Comparison of ENCODE assay signal across 19 cellular contexts in the genomic region with DNA sequence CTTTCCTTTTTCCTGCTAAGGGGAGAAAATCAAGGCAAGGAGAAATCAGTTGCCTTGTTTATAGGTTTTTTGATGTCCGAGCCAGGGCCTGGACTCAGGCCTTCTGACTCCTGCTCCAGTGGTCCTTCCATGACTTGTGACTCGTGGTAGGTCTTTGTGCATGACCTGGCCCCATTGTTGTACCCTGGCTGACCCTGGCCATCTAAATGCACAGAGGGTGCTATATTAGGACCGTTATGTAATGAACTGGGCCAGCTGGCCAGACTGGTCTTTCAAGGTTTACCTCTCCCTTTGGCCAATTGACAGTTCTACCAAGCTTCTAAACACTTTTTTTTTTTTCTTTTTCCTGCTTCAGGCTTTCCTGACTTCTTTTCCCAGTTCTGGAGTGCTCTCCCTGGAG.
A peak's percentile ranks its signal among the peaks of the same experiment; 100 is the strongest.
DNase-seq lines count a peak whose midpoint lies in the region; ATAC-seq, FAIRE-seq and TF ChIP-seq lines count a peak whose summit lies in the region.
"Had no signal": no experiment of that assay in that cellular context is flagged by ENCODE, and none has a peak within 500 bp of the region (broad histone marks: within the 10 kb centered on the region; RNA-seq: fewer than 3 reads in every experiment).

No MANE protein-coding gene starts in this region.

- TF ChIP-seq EP300 in GM12878 (IDR thresholded peaks at IDR 0.05; ENCODE audit: borderline replicate concordance in 1 of 2, control insufficient read depth in 1 of 2, low read depth in 2 of 2, low read length in 2 of 2): no peak

- no peak for FAIRE-seq in GM12878 (lab: Jason Lieb, UNC)
- FAIRE-seq: H1 had no signal

- H3K4me1 Mint-ChIP-seq in activated T-cell treated with anti-CD3 and anti-CD28 coated beads, Interleukin-2, amount 50 U/mL, for 72 hours (ENCODE audit: low read depth): peaks cover 40% of the 10 kb centered on the region
- peaks cover 36% of the 10 kb centered on the region for H3K4me1 Mint-ChIP-seq in activated T-cell treated with anti-CD3 and anti-CD28 coated beads, Interleukin-2, amount 50 U/mL, for 4 hours (ENCODE audit: low read depth)
- H3K4me1 Mint-ChIP-seq in T-helper 2 cell treated with Interferon-gamma antibody and Interleukin-4, amounts not matched to agents 5 μg/mL and 100 μg/mL, for 36 hours (ENCODE audit: low read depth): peaks cover 35% of the 10 kb centered on the region

- H3K36me3 Mint-ChIP-seq in activated T-cell treated with anti-CD3 and anti-CD28 coated beads, Interleukin-2, amount 50 U/mL, for 72 hours (ENCODE audit: insufficient read depth in 2 of 2): peaks cover 2 to 9% of the 10 kb centered on the region in 2 donors
- peaks cover 6% of the 10 kb centered on the region for H3K36me3 Mint-ChIP-seq in activated T-cell treated with anti-CD3 and anti-CD28 coated beads, Interleukin-2, amount 50 U/mL, for 4 hours (ENCODE audit: insufficient read depth)
- peaks cover 8% of the 10 kb centered on the region for H3K36me3 Mint-ChIP-seq in T-helper 2 cell treated with Interferon-gamma antibody and Interleukin-4, amounts not matched to agents 5 μg/mL and 100 μg/mL, for 36 hours (ENCODE audit: low read depth)
- H3K36me3 Mint-ChIP-seq: activated naive CD8-positive, alpha-beta T cell treated with anti-CD3 and anti-CD28 coated beads for 36 hours had no signal

- no peak for DNase-seq in activated T-cell treated with anti-CD3 and anti-CD28 coated beads, Interleukin-2, amount 50 U/mL, for 72 hours
- DNase-seq in activated T-cell treated with anti-CD3 and anti-CD28 coated beads, Interleukin-2, amount 50 U/mL, for 4 hours: no peak
- no peak for DNase-seq in GM12878 (ENCODE audit: low read depth, low spot score)
- peak; percentile 46 for DNase-seq in myocyte (ENCODE audit: low read depth)
- peak; percentile 67 to 75 for DNase-seq in thyroid gland
- no peak for DNase-seq in T-helper 2 cell treated with Interferon-gamma antibody and Interleukin-4, amounts not matched to agents 5 μg/mL and 100 μg/mL, for 36 hours (ENCODE audit: low spot score)
- no peak for DNase-seq in dorsolateral prefrontal cortex
- DNase-seq: activated naive CD8-positive, alpha-beta T cell treated with anti-CD3 and anti-CD28 coated beads for 36 hours; DND-41; effector CD4-positive, alpha-beta T cell; left cardiac atrium; naive thymus-derived CD4-positive, alpha-beta T cell; retina; stimulated activated CD4-positive, alpha-beta T cell treated with anti-CD3 and anti-CD28 coated beads, Interleukin-2, amount 100 ng/mL, for 24 hours; T-helper 17 cell had no signal

- no peaks in the 10 kb centered on the region; the same call in 2 of the 3 replicates for H3K9me3 ChIP-seq in GM12878 (replicated peaks; ENCODE audit: control insufficient read depth, insufficient read depth, low read length)
- no peaks in the 10 kb centered on the region for H3K9me3 ChIP-seq in thyroid gland

- no peaks in the 10 kb centered on the region for H4K20me1 ChIP-seq in GM12878 (ENCODE audit: control insufficient read depth, insufficient read depth)

- RAD21 ChIA-PET in GM12878 (lab: Charles Lee; ENCODE audit: unreplicated experiment): interaction anchor here (0.7 to 4.4 kb wide), 3 partner anchors 37 to 78 kb away, joined by 3 to 62 read pairs (median 4); no protein-coding TSS in a partner anchor

- POLR2A ChIA-PET in GM12878 (lab: Charles Lee): interaction anchor here (0.7 to 1.0 kb wide), 3 partner anchors 8 to 59 kb away, joined by 3 read pairs; no protein-coding TSS in a partner anchor

- H3K36me3 ChIP-seq in GM12878 (ENCODE audit: control insufficient read depth in 2 of 2, insufficient read depth in 2 of 2, low read length in 1 of 2): no peaks in the 10 kb centered on the region; a peak in 1 of 4 replicates
- no peaks in the 10 kb centered on the region for H3K36me3 ChIP-seq in thyroid gland
- H3K36me3 ChIP-seq: cardiac muscle cell had no signal

- H3K9ac ChIP-seq in GM12878 (ENCODE audit: control insufficient read depth, insufficient read depth, low read length): no peak overlapping the region

- H3K4me3 Mint-ChIP-seq in activated T-cell treated with anti-CD3 and anti-CD28 coated beads, Interleukin-2, amount 50 U/mL, for 72 hours: no peak overlapping the region
- H3K4me3 Mint-ChIP-seq in activated T-cell treated with anti-CD3 and anti-CD28 coated beads, Interleukin-2, amount 50 U/mL, for 4 hours: no peak overlapping the region
- no peak overlapping the region for H3K4me3 Mint-ChIP-seq in T-helper 2 cell treated with Interferon-gamma antibody and Interleukin-4, amounts not matched to agents 5 μg/mL and 100 μg/mL, for 36 hours
- H3K4me3 Mint-ChIP-seq: activated naive CD8-positive, alpha-beta T cell treated with anti-CD3 and anti-CD28 coated beads for 36 hours; naive thymus-derived CD4-positive, alpha-beta T cell; T-helper 17 cell had no signal

- TF ChIP-seq RAD21 in GM12878 (IDR thresholded peaks at IDR 0.05; ENCODE audit: insufficient read depth, low read depth, low read length): no peak

- intact Hi-C loops in GM12878 (cut with micrococcal nuclease; ENCODE audit: unreplicated experiment) (no loop called here), thyroid gland (cut with DNase I) (no loop called here), dorsolateral prefrontal cortex (cut with DNase I) (no loop called here)

- BruUV-seq in GM12878 (replicated peaks; lab: Mats Ljungman, UMichigan): no TSS peak

- H2AFZ ChIP-seq in GM12878 (ENCODE audit: control insufficient read depth, low read depth, low read length): no peak overlapping the region

- H3K4me3 ChIP-seq in GM12878: no peak overlapping the region
- H3K4me3 ChIP-seq in thyroid gland (replicated peaks in 1 of 3): no peak overlapping the region
- no peak overlapping the region for H3K4me3 ChIP-seq in dorsolateral prefrontal cortex
- H3K4me3 ChIP-seq: cardiac muscle cell had no signal

- SMC1A ChIA-PET in GM12878 (lab: Charles Lee; ENCODE audit: uncharacterized antibody, unreplicated experiment): interaction anchor here (1.0 to 3.7 kb wide), 5 partner anchors 16 to 440 kb away, joined by 3 to 26 read pairs (median 3); no protein-coding TSS in a partner anchor

- H3K9me3 Mint-ChIP-seq in activated T-cell treated with anti-CD3 and anti-CD28 coated beads, Interleukin-2, amount 50 U/mL, for 72 hours: peaks cover 0 to 5% of the 10 kb centered on the region in 2 donors
- no peaks in the 10 kb centered on the region for H3K9me3 Mint-ChIP-seq in activated T-cell treated with anti-CD3 and anti-CD28 coated beads, Interleukin-2, amount 50 U/mL, for 4 hours
- H3K9me3 Mint-ChIP-seq in T-helper 2 cell treated with Interferon-gamma antibody and Interleukin-4, amounts not matched to agents 5 μg/mL and 100 μg/mL, for 36 hours: peaks cover 5% of the 10 kb centered on the region

- WGBS in GM12878 (ENCODE audit: insufficient coverage, insufficient replicate concordance, low lambda C conversion rate, missing lambda C conversion rate): 51% methylated on average over 3 of the region's 3 CpGs
- WGBS in thyroid gland, 2 donors: 36 to 39% methylated on average over 3 of the region's 3 CpGs

- H3K4me1 ChIP-seq in GM12878 (ENCODE audit: control insufficient read depth, insufficient read depth, low read length): peaks cover 35% of the 10 kb centered on the region
- H3K4me1 ChIP-seq in thyroid gland: peaks cover 10 to 26% of the 10 kb centered on the region in 2 donors

- H3K27ac Mint-ChIP-seq in activated T-cell treated with anti-CD3 and anti-CD28 coated beads, Interleukin-2, amount 50 U/mL, for 72 hours: peak overlapping the region; percentile 26
- H3K27ac Mint-ChIP-seq in T-helper 2 cell treated with Interferon-gamma antibody and Interleukin-4, amounts not matched to agents 5 μg/mL and 100 μg/mL, for 36 hours: no peak overlapping the region
- H3K27ac Mint-ChIP-seq: activated naive CD8-positive, alpha-beta T cell treated with anti-CD3 and anti-CD28 coated beads for 36 hours; naive thymus-derived CD4-positive, alpha-beta T cell; T-helper 17 cell had no signal

- H3K27me3 Mint-ChIP-seq in activated T-cell treated with anti-CD3 and anti-CD28 coated beads, Interleukin-2, amount 50 U/mL, for 72 hours (ENCODE audit: low read depth): peaks cover 26% of the 10 kb centered on the region
- H3K27me3 Mint-ChIP-seq in activated T-cell treated with anti-CD3 and anti-CD28 coated beads, Interleukin-2, amount 50 U/mL, for 4 hours (ENCODE audit: low read depth): no peaks in the 10 kb centered on the region
- H3K27me3 Mint-ChIP-seq in T-helper 2 cell treated with Interferon-gamma antibody and Interleukin-4, amounts not matched to agents 5 μg/mL and 100 μg/mL, for 36 hours (ENCODE audit: low read depth): no peaks in the 10 kb centered on the region
- H3K27me3 Mint-ChIP-seq: T-helper 17 cell had no signal

- H3K27ac ChIP-seq in GM12878 (ENCODE audit: control insufficient read depth, insufficient read depth): peak overlapping the region; percentile 57
- H3K27ac ChIP-seq in thyroid gland: peak overlapping the region in 2 of 3 donors; percentile 6 to 31
- H3K27ac ChIP-seq in dorsolateral prefrontal cortex: no peak overlapping the region
- H3K27ac ChIP-seq: C4-2B, cardiac muscle cell had no signal

- no peaks in the 10 kb centered on the region for H3K79me2 ChIP-seq in GM12878 (ENCODE audit: control insufficient read depth, insufficient read depth, low read length)

- ATAC-seq in activated T-cell treated with anti-CD3 and anti-CD28 coated beads, Interleukin-2, amount 50 U/mL, for 72 hours (replicated peaks in 1 of 2): no peak
- ATAC-seq in activated T-cell treated with anti-CD3 and anti-CD28 coated beads, Interleukin-2, amount 50 U/mL, for 4 hours: no peak
- no peak for ATAC-seq in GM12878
- no peak for ATAC-seq in GM21367 (IDR thresholded peaks at IDR 0.05; ENCODE audit: unreplicated experiment)
- ATAC-seq: naive thymus-derived CD4-positive, alpha-beta T cell; T-helper 17 cell had no signal

- in situ Hi-C loops in GM12878 (cut with MboI): no loop called here

- H3K27me3 ChIP-seq in GM12878 (replicated peaks in 1 of 2; ENCODE audit: control insufficient read depth in 2 of 2, insufficient read depth in 2 of 2, low read length in 1 of 2) (no peaks in the 10 kb centered on the region), thyroid gland (no peaks in the 10 kb centered on the region), dorsolateral prefrontal cortex (no peaks in the 10 kb centered on the region)
- H3K27me3 ChIP-seq: cardiac muscle cell had no signal

- no peak overlapping the region for H3K4me2 ChIP-seq in GM12878 (ENCODE audit: control insufficient read depth, insufficient read depth)

- TF ChIP-seq CTCF in GM12878 (IDR thresholded peaks at IDR 0.05 in 2 of 3, conservative IDR thresholded peaks at IDR 0.05 in 1 of 3; ENCODE audit: control insufficient read depth in 2 of 3, extremely low read depth in 1 of 3, insufficient read depth in 1 of 3, low read depth in 3 of 3, low read length in 3 of 3) (no peak), thyroid gland (IDR thresholded peaks at IDR 0.05) (no peak), dorsolateral prefrontal cortex (IDR thresholded peaks at IDR 0.05 in 54 of 56, conservative IDR thresholded peaks at IDR 0.05 in 2 of 56; ENCODE audit: low read depth in 1 of 56, partially characterized antibody in 56 of 56) (no peak)

- CTCF ChIA-PET in GM12878 (lab: Yijun Ruan, JAX): interaction anchor here (0.6 to 0.9 kb wide), 2 partner anchors 88 to 131 kb away, joined by 3 read pairs; no protein-coding TSS in a partner anchor

- TF ChIP-seq POLR2A in GM12878 (IDR thresholded peaks at IDR 0.05; ENCODE audit: low read depth, low read length) (no peak), thyroid gland (IDR thresholded peaks at IDR 0.05) (no peak)

TF ChIP-seq in GM12878, 131 proteins besides CTCF, POLR2A, EP300 and RAD21 (continues in another document):
- TF ChIP-seq ZNF384 (IDR thresholded peaks at IDR 0.05; ENCODE audit: borderline replicate concordance, low read depth, low read length): no peak

Comparison
In these comparisons a context has a peak if more than half of its experiments do, and no peak if none do; other contexts are left out.
1. DNase-seq: peak in myocyte (single experiment) and thyroid gland (2 of 2); none in activated T-cell treated with anti-CD3 and anti-CD28 coated beads, Interleukin-2, amount 50 U/mL, for 72 hours (0 of 2), activated T-cell treated with anti-CD3 and anti-CD28 coated beads, Interleukin-2, amount 50 U/mL, for 4 hours (single experiment), GM12878 (single experiment), T-helper 2 cell treated with Interferon-gamma antibody and Interleukin-4, amounts not matched to agents 5 μg/mL and 100 μg/mL, for 36 hours (single experiment) and dorsolateral prefrontal cortex (0 of 10).
2. H3K27ac ChIP-seq: peak in GM12878 (single experiment) and thyroid gland (2 of 3); none in dorsolateral prefrontal cortex (0 of 59).